Comparison of ENCODE assay signal across 8 cellular contexts in the genomic region with DNA sequence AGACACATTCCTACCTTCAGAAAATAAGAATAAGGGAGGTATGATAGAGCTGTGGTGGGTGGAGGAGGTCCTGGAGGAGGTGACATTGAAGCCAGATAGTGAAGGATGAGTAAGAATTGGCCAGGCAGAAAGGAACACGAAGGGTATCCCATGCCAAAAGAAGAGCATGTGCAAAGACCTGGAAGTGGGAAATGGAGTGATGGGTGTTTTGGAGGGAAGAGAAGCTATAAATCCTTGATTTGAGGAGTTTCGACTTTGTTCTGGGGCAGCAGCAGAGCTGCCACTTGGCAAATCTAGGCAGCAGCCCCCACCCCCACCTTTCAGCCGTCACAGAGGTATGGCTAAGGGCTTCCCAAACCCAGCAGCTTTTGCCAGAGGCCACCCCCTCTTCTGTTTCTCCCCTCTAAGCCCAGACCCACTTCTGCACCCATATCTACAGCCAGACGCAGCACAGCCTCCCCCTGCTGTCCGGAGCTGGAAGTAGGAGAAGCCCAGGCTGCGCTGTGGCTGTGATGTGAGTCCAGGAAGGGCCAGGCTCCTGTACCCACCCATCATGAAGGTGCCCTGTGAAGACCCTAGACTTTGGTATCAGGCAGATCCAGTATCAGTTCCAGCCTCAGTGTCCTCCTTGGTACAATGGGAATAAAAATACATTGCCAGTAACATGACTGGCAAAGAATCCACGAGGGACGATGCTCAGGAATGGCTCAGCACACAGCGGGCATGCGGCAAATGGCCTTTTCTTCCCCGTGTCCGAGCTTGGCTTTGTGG.
DNase-seq lines count a peak whose midpoint lies in the region; ATAC-seq and TF ChIP-seq lines count a peak whose summit lies in the region.

No MANE protein-coding gene starts in this region.

- peak; percentile 57 for ATAC-seq in activated CD8-positive, alpha-beta memory T cell treated with anti-CD3 and anti-CD28 coated beads, Interleukin-2, amount 10 ng/mL, durations not matched to agents 7 days and 5 days
- ATAC-seq in omental fat pad (ENCODE audit: low FRiP score) (peak; percentile 53), HG03469 (IDR thresholded peaks at IDR 0.05; ENCODE audit: unreplicated experiment) (no peak)

- H3K4me3 Mint-ChIP-seq in activated CD8-positive, alpha-beta memory T cell treated with anti-CD3 and anti-CD28 coated beads, Interleukin-2, amount 10 ng/mL, durations not matched to agents 7 days and 5 days: no peak overlapping the region

- no peak overlapping the region for H3K27ac Mint-ChIP-seq in activated CD8-positive, alpha-beta memory T cell treated with anti-CD3 and anti-CD28 coated beads, Interleukin-2, amount 10 ng/mL, durations not matched to agents 7 days and 5 days

- CTCF ChIA-PET in activated CD8-positive, alpha-beta memory T cell treated with anti-CD3 and anti-CD28 coated beads, Interleukin-2, amount 10 ng/mL, durations not matched to agents 7 days and 5 days (lab: Charles Lee): interaction anchor here (0.9 to 2.5 kb wide), 9 partner anchors 8 to 278 kb away, joined by 3 to 39 read pairs (median 3); no protein-coding TSS in a partner anchor

- peak; percentile 84 for TF ChIP-seq CTCF in GM12873 (IDR thresholded peaks at IDR 0.05; ENCODE audit: insufficient read depth, low read depth, low read length, missing control alignments)
- peak; percentile 94 for TF ChIP-seq CTCF in fibroblast of the aortic adventitia (IDR thresholded peaks at IDR 0.05; ENCODE audit: insufficient read depth, low read length)
- no peak for TF ChIP-seq CTCF in omental fat pad (IDR thresholded peaks at IDR 0.05)

- no peaks in the 10 kb centered on the region for H3K36me3 Mint-ChIP-seq in activated CD8-positive, alpha-beta memory T cell treated with anti-CD3 and anti-CD28 coated beads, Interleukin-2, amount 10 ng/mL, durations not matched to agents 7 days and 5 days

- H3K4me1 Mint-ChIP-seq in activated CD8-positive, alpha-beta memory T cell treated with anti-CD3 and anti-CD28 coated beads, Interleukin-2, amount 10 ng/mL, durations not matched to agents 7 days and 5 days: peaks cover 2% of the 10 kb centered on the region

- H3K4me3 ChIP-seq in fibroblast of the aortic adventitia (ENCODE audit: low read depth, low read length): no peak overlapping the region

- peak; percentile 68 for DNase-seq in 8988T
- peak; percentile 70 for DNase-seq in NCI-H1694 treated with DMSO at 0.1 percent for 48 hours (lab: John Stamatoyannopoulos, UW)
- DNase-seq in activated CD8-positive, alpha-beta memory T cell treated with anti-CD3 and anti-CD28 coated beads, Interleukin-2, amount 10 ng/mL, durations not matched to agents 7 days and 5 days: peak; percentile 61
- peak; percentile 57 for DNase-seq in fibroblast of the aortic adventitia (ENCODE audit: low read depth)
- no peak for DNase-seq in omental fat pad (ENCODE audit: low spot score)
- DNase-seq in T1000 (lab: John Stamatoyannopoulos, UW): no peak

- H3K27me3 Mint-ChIP-seq in activated CD8-positive, alpha-beta memory T cell treated with anti-CD3 and anti-CD28 coated beads, Interleukin-2, amount 10 ng/mL, durations not matched to agents 7 days and 5 days: peaks cover 45% of the 10 kb centered on the region

- H3K9me3 Mint-ChIP-seq in activated CD8-positive, alpha-beta memory T cell treated with anti-CD3 and anti-CD28 coated beads, Interleukin-2, amount 10 ng/mL, durations not matched to agents 7 days and 5 days (ENCODE audit: low read depth): no peaks in the 10 kb centered on the region

Comparison
In these comparisons a context has a peak if more than half of its experiments do, and no peak if none do; other contexts are left out.
1. DNase-seq: peak in 8988T (single experiment), NCI-H1694 treated with DMSO at 0.1 percent for 48 hours (single experiment), activated CD8-positive, alpha-beta memory T cell treated with anti-CD3 and anti-CD28 coated beads, Interleukin-2, amount 10 ng/mL, durations not matched to agents 7 days and 5 days (single experiment) and fibroblast of the aortic adventitia (single experiment); none in omental fat pad (single experiment) and T1000 (single experiment).
2. CTCF ChIP-seq: peak in GM12873 (single experiment) and fibroblast of the aortic adventitia (single experiment); none in omental fat pad (0 of 3).